20 cellular contexts compared by ENCODE assay signal in genomic region chr7:11727864-11728263, GRCh38.
"Had no signal": no experiment of that assay in that cellular context is flagged by ENCODE, and none has a peak within 500 bp of the region (broad histone marks: within the 10 kb centered on the region; RNA-seq: fewer than 3 reads in every experiment).

No MANE protein-coding gene starts in this region.

- H3K27ac ChIP-seq: coronary artery, esophagus squamous epithelium, hepatocyte, left ventricle myocardium inferior, neural progenitor cell, right lobe of liver had no signal

- H3K27me3 ChIP-seq: esophagus squamous epithelium, hepatocyte, neural progenitor cell, right lobe of liver, uterus had no signal

- DNase-seq: activated T-cell treated with anti-CD3 and anti-CD28 coated beads, Interleukin-2, amount 50 U/mL, for 24 hours; endodermal cell; esophagus squamous epithelium; immature natural killer cell; left ventricle myocardium inferior; naive thymus-derived CD8-positive, alpha-beta T cell; posterior cingulate gyrus; right lobe of liver; stimulated activated CD4-positive, alpha-beta T cell treated with anti-CD3 and anti-CD28 coated beads, Interleukin-15, amount 100 ng/mL, for 24 hours; stimulated activated CD8-positive, alpha-beta memory T cell treated with anti-CD3 and anti-CD28 coated beads, Interleukin-4, amount 100 ng/mL, for 48 hours; stimulated activated naive B cell treated with anti-CD40 and anti-IgM and Interleukin-4, amounts not matched to agents 10 μg/mL and 1 μg/mL and 100 μg/mL, for 72 hours; T-cell had no signal

- H3K4me3 ChIP-seq: coronary artery, esophagus squamous epithelium, hepatocyte, left ventricle myocardium inferior, neural progenitor cell, right lobe of liver, smooth muscle cell, uterus had no signal

- H3K36me3 ChIP-seq: esophagus squamous epithelium, left ventricle myocardium inferior, neural progenitor cell, right lobe of liver, uterus had no signal

- ATAC-seq: activated naive CD4-positive, alpha-beta T cell treated with anti-CD3 and anti-CD28 coated beads, Interleukin-2, amount 50 U/mL, for 72 hours; activated T-helper 17 cell treated with anti-CD3 and anti-CD28 coated beads, Interleukin-2, amount 50 U/mL, for 72 hours; naive thymus-derived CD8-positive, alpha-beta T cell; right lobe of liver; stimulated activated naive B cell treated with anti-CD40 and anti-IgM and Interleukin-4, amounts not matched to agents 10 μg/mL and 1 μg/mL and 100 μg/mL, for 72 hours; T-cell; WTC11 had no signal

- H3K4me1 ChIP-seq: esophagus squamous epithelium, left ventricle myocardium inferior, neural progenitor cell, right lobe of liver, uterus had no signal

- H3K9me3 ChIP-seq: esophagus squamous epithelium, left ventricle myocardium inferior, right lobe of liver, uterus had no signal
